ENCODE assay signal across 11 cellular contexts in the genomic region with DNA sequence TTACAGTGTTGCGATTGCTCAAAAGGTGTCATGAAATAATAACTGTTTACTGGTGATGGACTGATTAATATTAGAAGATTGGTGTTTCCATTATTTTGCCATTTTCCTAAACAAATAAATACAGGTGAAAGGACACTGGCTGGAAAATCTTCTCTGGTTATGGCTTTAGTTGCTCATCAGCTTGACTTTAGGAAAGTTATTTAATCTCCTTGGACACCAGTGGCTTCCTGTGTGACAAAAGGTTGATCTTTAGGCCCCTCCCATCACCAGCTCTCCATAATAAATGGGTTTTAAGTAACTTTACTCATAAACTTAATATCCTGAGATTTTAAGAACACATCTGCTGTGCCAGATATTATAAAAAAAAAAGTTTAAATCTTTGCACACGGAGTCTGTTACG. TPM values are rescaled to one million over a fixed set of nuclear protein-coding genes. Genes with fewer than 3 reads are reported as not detected.
DNase-seq lines count a peak whose midpoint lies in the region; ATAC-seq, FAIRE-seq and TF ChIP-seq lines count a peak whose summit lies in the region.
"Had no signal": no experiment of that assay in that cellular context is flagged by ENCODE, and none has a peak within 500 bp of the region (broad histone marks: within the 10 kb centered on the region; RNA-seq: fewer than 3 reads in every experiment).

No MANE protein-coding gene starts in this region.

- H3K36me3 ChIP-seq in heart left ventricle (no peaks in the 10 kb centered on the region), endothelial cell of umbilical vein (ENCODE audit: control insufficient read depth in 2 of 2, extremely low read depth in 1 of 2, insufficient read depth in 2 of 2, low read length in 2 of 2) (no peaks in the 10 kb centered on the region), urinary bladder (ENCODE audit: insufficient read depth) (no peaks in the 10 kb centered on the region)
- H3K36me3 ChIP-seq: BLaER1 had no signal

- peak overlapping the region in 9 of 12 donors; percentile 53 to 64 (median 58) for H3K4me3 ChIP-seq in heart left ventricle
- peak overlapping the region in 1 of 3 experiments; percentile 28 for H3K4me3 ChIP-seq in endothelial cell of umbilical vein (replicated peaks in 1 of 3; ENCODE audit: insufficient read depth in 1 of 3, low read depth in 1 of 3, low read length in 3 of 3)
- H3K4me3 ChIP-seq in urinary bladder (ENCODE audit: low read depth, low read length): peak overlapping the region; percentile 76
- H3K4me3 ChIP-seq: BLaER1 had no signal

- H3K4me3 Mint-ChIP-seq in nephron: peak overlapping the region; percentile 79 to 84 (median 84)
- H3K4me3 Mint-ChIP-seq: effector memory CD8-positive, alpha-beta T cell had no signal

- H3K27ac ChIP-seq in heart left ventricle (peak overlapping the region in 7 of 12 donors; percentile 45 to 69 (median 53)), endothelial cell of umbilical vein (ENCODE audit: insufficient read depth, low read depth, low read length) (no peak overlapping the region), urinary bladder (ENCODE audit: low read depth) (no peak overlapping the region)
- H3K27ac ChIP-seq: BLaER1 had no signal

- peaks cover 0 to 7% (median 0%) of the 10 kb centered on the region in 12 donors for H3K4me1 ChIP-seq in heart left ventricle
- H3K4me1 ChIP-seq in endothelial cell of umbilical vein (ENCODE audit: control insufficient read depth, extremely low read depth, insufficient read depth, low read length): no peaks in the 10 kb centered on the region
- H3K4me1 ChIP-seq in urinary bladder (ENCODE audit: insufficient read depth): no peaks in the 10 kb centered on the region
- H3K4me1 ChIP-seq: BLaER1 had no signal

- H2AFZ ChIP-seq in endothelial cell of umbilical vein (ENCODE audit: low read depth, low read length): no peak overlapping the region

- no peaks in the 10 kb centered on the region for H3K4me1 Mint-ChIP-seq in nephron

- H3K9me3 Mint-ChIP-seq in nephron: no peaks in the 10 kb centered on the region
- H3K9me3 Mint-ChIP-seq: effector memory CD8-positive, alpha-beta T cell had no signal

- no peaks in the 10 kb centered on the region for H3K79me2 ChIP-seq in endothelial cell of umbilical vein (ENCODE audit: control insufficient read depth, insufficient read depth, low read length)

- no peaks in the 10 kb centered on the region for H3K9me1 ChIP-seq in endothelial cell of umbilical vein (replicated peaks; ENCODE audit: control insufficient read depth, extremely low read depth, insufficient read depth, low read length)

- CTCF ChIA-PET in endothelial cell of umbilical vein (lab: Charles Lee): interaction anchor here (1.1 to 1.4 kb wide), 2 partner anchors 21 to 26 kb away, joined by 3 read pairs; no protein-coding TSS in a partner anchor

- POLR2A ChIA-PET in endothelial cell of umbilical vein (lab: Charles Lee): no interaction called here

- no peaks in the 10 kb centered on the region for H3K27me3 Mint-ChIP-seq in nephron (ENCODE audit: low read depth)

- H3K27me3 ChIP-seq in heart left ventricle: peaks cover 0 to 11% (median 0%) of the 10 kb centered on the region in 9 donors
- no peaks in the 10 kb centered on the region for H3K27me3 ChIP-seq in endothelial cell of umbilical vein (ENCODE audit: control insufficient read depth in 2 of 2, insufficient read depth in 2 of 2, low read length in 2 of 2)
- H3K27me3 ChIP-seq: BLaER1 had no signal

- no peak overlapping the region for H3K9ac ChIP-seq in endothelial cell of umbilical vein (replicated peaks; ENCODE audit: extremely low read depth, insufficient read depth, low read length)
- H3K9ac ChIP-seq: BLaER1 had no signal

- H3K9me3 ChIP-seq in heart left ventricle: no peaks in the 10 kb centered on the region
- no peaks in the 10 kb centered on the region for H3K9me3 ChIP-seq in endothelial cell of umbilical vein (replicated peaks; ENCODE audit: control insufficient read depth, insufficient read depth, low read length)

- no peak for ATAC-seq in heart left ventricle
- ATAC-seq in Right ventricle myocardium superior (ENCODE audit: poor library complexity): no peak
- ATAC-seq: effector memory CD8-positive, alpha-beta T cell had no signal

- intact Hi-C loops in heart left ventricle (cut with DNase I): loop anchor here in 1 of 10 donors (2.0 kb wide), 1 partner anchor 73 kb away; no protein-coding TSS in a partner anchor
- intact Hi-C loops in Right ventricle myocardium superior (cut with DNase I): no loop called here
- intact Hi-C loops in endothelial cell of umbilical vein (cut with micrococcal nuclease): no loop called here

- no peaks in the 10 kb centered on the region for H4K20me1 ChIP-seq in endothelial cell of umbilical vein (replicated peaks; ENCODE audit: control insufficient read depth, extremely low read depth, insufficient read depth, low read length)
- H4K20me1 ChIP-seq: BLaER1 had no signal

- dilution Hi-C loops in endothelial cell of umbilical vein (cut with MboI; ENCODE audit: extremely low pct_ligation_motif_present, low sequenced_read_pairs): no loop called here

- 65 to 76% (median 71%) methylated on average over 3 of the region's 3 CpGs for WGBS in heart left ventricle, 4 donors
- WGBS in urinary bladder: 58% methylated on average over 3 of the region's 3 CpGs

- no TSS peak for BruUV-seq in endothelial cell of umbilical vein (replicated peaks; lab: Mats Ljungman, UMichigan)

- TF ChIP-seq POLR2A in heart left ventricle (IDR thresholded peaks at IDR 0.05): no peak
- no peak for TF ChIP-seq POLR2A in endothelial cell of umbilical vein (IDR thresholded peaks at IDR 0.05; ENCODE audit: low read depth, low read length)

- DNase-seq in heart left ventricle (no peak), Right ventricle myocardium superior (no peak), endothelial cell of umbilical vein (ENCODE audit: low read depth, low spot score) (peak; percentile 20), amygdala (lab: John Stamatoyannopoulos, UW) (no peak), activated gamma-delta T cell (lab: John Stamatoyannopoulos, UW) (no peak)
- no peak for DNase-seq in activated CD4-positive, alpha-beta T cell treated with anti-CD3 and anti-CD28 coated beads, Interleukin-2, amount 50 U/mL, for 48 hours
- DNase-seq: effector memory CD8-positive, alpha-beta T cell; stimulated activated CD4-positive, alpha-beta T cell treated with anti-CD3 and anti-CD28 coated beads, Interleukin-4, amount 100 ng/mL, for 4 hours had no signal

- FAIRE-seq in endothelial cell of umbilical vein (lab: Jason Lieb, UNC): no peak

- no peaks in the 10 kb centered on the region for H3K36me3 Mint-ChIP-seq in nephron (ENCODE audit: low read depth)

- no peak for TF ChIP-seq CTCF in heart left ventricle (IDR thresholded peaks at IDR 0.05)
- TF ChIP-seq CTCF in endothelial cell of umbilical vein (IDR thresholded peaks at IDR 0.05; ENCODE audit: extremely low read depth in 1 of 2, insufficient read depth in 1 of 2, low read depth in 1 of 2, low read length in 2 of 2): no peak
- no peak for TF ChIP-seq CTCF in nephron (IDR thresholded peaks at IDR 0.05; ENCODE audit: unreplicated experiment in 3 of 3)

- peak overlapping the region; percentile 15 to 48 (median 24) for H3K27ac Mint-ChIP-seq in nephron
- H3K27ac Mint-ChIP-seq: effector memory CD8-positive, alpha-beta T cell had no signal

- peak overlapping the region; percentile 81 for H3K4me2 ChIP-seq in endothelial cell of umbilical vein (ENCODE audit: insufficient read depth, low read length)
- H3K4me2 ChIP-seq: BLaER1 had no signal

TF ChIP-seq in endothelial cell of umbilical vein, 7 proteins besides CTCF, POLR2A, EP300 and RAD21:
- TF ChIP-seq, protein P1, sequence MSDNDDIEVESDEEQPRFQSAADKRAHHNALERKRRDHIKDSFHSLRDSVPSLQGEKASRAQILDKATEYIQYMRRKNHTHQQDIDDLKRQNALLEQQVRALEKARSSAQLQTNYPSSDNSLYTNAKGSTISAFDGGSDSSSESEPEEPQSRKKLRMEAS (IDR thresholded peaks at IDR 0.05; ENCODE audit: insufficient read depth, insufficient read length): no peak
- TF ChIP-seq JUN (IDR thresholded peaks at IDR 0.05; ENCODE audit: borderline replicate concordance, insufficient read depth, insufficient read length, low read depth) (no peak), MYC (IDR thresholded peaks at IDR 0.05; ENCODE audit: low read depth, low read length) (no peak), POLR2AphosphoS5 (IDR thresholded peaks at IDR 0.05; ENCODE audit: insufficient read depth, low read depth, low read length) (no peak), FOS (IDR thresholded peaks at IDR 0.05; ENCODE audit: borderline replicate concordance, insufficient read depth, low read length) (no peak), GATA2 (IDR thresholded peaks at IDR 0.05; ENCODE audit: insufficient read depth, insufficient read length, low read depth, low read length) (no peak), EZH2 (IDR thresholded peaks at IDR 0.05; ENCODE audit: borderline replicate concordance, low read depth, low read length, severe bottlenecking) (no peak)

RNA-seq across cellular contexts. Expression of a gene that starts 0.7 kb away (rescaled TPM):
- total RNA-seq in heart left ventricle: 1 to 10 TPM in 2 of 9 donors, under 1 TPM in 1, not detected in 6; 0.19 to 1.5 (median 1.1) TPM
- polyA plus RNA-seq in heart left ventricle: not detected
- not detected for total RNA-seq in Right ventricle myocardium superior
- total RNA-seq in endothelial cell of umbilical vein: 0.51 and 1.3 TPM in 2 replicates
- 0.06 TPM in 1 of 2 replicates, not detected in the other for polyA plus RNA-seq in endothelial cell of umbilical vein
- 0.30 and 0.35 TPM in 2 replicates for polyA plus RNA-seq in endothelial cell of umbilical vein (2011; cell fraction: cytosol; rRNA removed)
- 0.20 TPM in 1 of 2 replicates, not detected in the other for polyA plus RNA-seq in endothelial cell of umbilical vein (2011; cell fraction: nucleus; rRNA removed)
- polyA plus RNA-seq in endothelial cell of umbilical vein (2012): 0.16 TPM in 1 of 2 replicates, not detected in the other
- 0.34 TPM in 1 of 2 replicates, not detected in the other for polyA minus RNA-seq in endothelial cell of umbilical vein
- polyA minus RNA-seq in endothelial cell of umbilical vein (2011; cell fraction: cytosol; rRNA and poly(A)+ RNA removed): not detected
- polyA minus RNA-seq in endothelial cell of umbilical vein (2011; cell fraction: nucleus; rRNA and poly(A)+ RNA removed): not detected in 2 replicates
- total RNA-seq in urinary bladder: 2.0 TPM
- polyA plus RNA-seq in urinary bladder: 0.61 TPM

Comparison
In these comparisons a context has a peak if more than half of its experiments do, and no peak if none do; other contexts are left out.
1. H3K27ac ChIP-seq: peak in heart left ventricle (7 of 12); none in endothelial cell of umbilical vein (single experiment) and urinary bladder (single experiment).